ENCODE assay signal across 26 cellular contexts in the genomic region with DNA sequence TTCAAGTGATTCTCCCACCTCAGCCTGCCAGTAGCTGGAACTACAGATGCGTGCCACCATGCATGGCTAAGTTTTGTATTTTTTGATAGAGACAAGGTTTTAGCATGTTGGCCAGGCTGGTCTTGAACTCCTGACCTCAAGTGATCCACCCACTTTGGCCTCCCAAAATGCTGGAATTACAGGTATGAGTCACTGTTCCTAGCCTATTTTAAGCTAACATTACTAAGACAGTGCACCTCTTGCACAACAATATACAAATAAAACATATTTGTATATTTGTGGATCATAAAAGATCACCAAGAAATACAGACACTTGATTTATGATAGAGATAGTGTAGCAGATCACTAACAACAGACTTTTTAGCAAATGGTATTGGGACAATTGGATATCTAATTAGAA.
A peak's percentile ranks its signal among the peaks of the same experiment; 100 is the strongest.
DNase-seq lines count a peak whose midpoint lies in the region; ATAC-seq and TF ChIP-seq lines count a peak whose summit lies in the region.
"Had no signal": no experiment of that assay in that cellular context is flagged by ENCODE, and none has a peak within 500 bp of the region (broad histone marks: within the 10 kb centered on the region; RNA-seq: fewer than 3 reads in every experiment).

No MANE protein-coding gene starts in this region.

- no peak overlapping the region for H3K4me3 ChIP-seq in AG09309 (ENCODE audit: control insufficient read depth, low read depth, low read length)
- no peak overlapping the region for H3K4me3 ChIP-seq in adipocyte (ENCODE audit: low read length)
- H3K4me3 ChIP-seq in fibroblast of pulmonary artery (replicated peaks; ENCODE audit: low read depth, low read length), result no peak overlapping the region
- no peak overlapping the region for H3K4me3 ChIP-seq in MM.1S (ENCODE audit: low read length)
- H3K4me3 ChIP-seq in prostate gland, result no peak overlapping the region
- H3K4me3 ChIP-seq: HAP-1, lower lobe of right lung, mucosa of descending colon, transverse colon had no signal

- peak; percentile 27 for DNase-seq in AG09309 (ENCODE audit: low read depth)
- DNase-seq in HCEC 1CT, result peak; percentile 74
- DNase-seq in adipocyte (ENCODE audit: low read depth), result peak; percentile 66
- DNase-seq in fibroblast of pulmonary artery (ENCODE audit: low read depth), result peak; percentile 21
- DNase-seq in activated effector memory CD4-positive, alpha-beta T cell treated with Interleukin-2 at 50 U/mL for 16 hours, result no peak
- DNase-seq in MM.1S, result no peak
- no peak for DNase-seq in prostate gland (ENCODE audit: low spot score)
- DNase-seq: activated CD4-positive, alpha-beta T cell treated with anti-CD3 and anti-CD28 coated beads, Interleukin-2, amount 50 U/mL, for 1 hour; activated naive CD8-positive, alpha-beta T cell treated with anti-CD3 and anti-CD28 coated beads, Interleukin-2, amount 50 U/mL, for 24 hours; activated T-cell treated with anti-CD3 and anti-CD28 coated beads, Interleukin-2, amount 50 U/mL, for 4 hours; DMS153; effector CD8-positive, alpha-beta T cell; erythroblast; glutamatergic neuron; lower lobe of right lung; mucosa of descending colon; NCI-H1105 treated with DMSO at 0.1 percent for 48 hours; NCI-H1930; NCI-H526 treated with DMSO at 0.1 percent for 48 hours; small intestine; stimulated activated CD4-positive, alpha-beta T cell treated with anti-CD3 and anti-CD28 coated beads, Interleukin-1b, Interleukin-23, amount 100 ng/mL, for 48 hours; transverse colon had no signal

- ATAC-seq in GM21825 (IDR thresholded peaks at IDR 0.05; ENCODE audit: unreplicated experiment), result no peak
- ATAC-seq: activated naive CD8-positive, alpha-beta T cell treated with anti-CD3 and anti-CD28 coated beads, Interleukin-2, amount 50 U/mL, for 24 hours; activated T-cell treated with anti-CD3 and anti-CD28 coated beads, Interleukin-2, amount 50 U/mL, for 4 hours; lower lobe of right lung; mucosa of descending colon; natural killer cell treated with Interleukin-12 subunit alpha and Interleukin-12 subunit beta and Interleukin-15 and Interleukin-18, amount 100 ng/mL, for 72 hours; WTC11 had no signal

- intact Hi-C loops in prostate gland (cut with DNase I), result no loop called here

- TF ChIP-seq CTCF in AG09309 (IDR thresholded peaks at IDR 0.05; ENCODE audit: control insufficient read depth, insufficient read depth, low read depth, low read length, missing control alignments) (no peak), fibroblast of pulmonary artery (IDR thresholded peaks at IDR 0.05; ENCODE audit: low read length, missing control alignments) (no peak), MM.1S (IDR thresholded peaks at IDR 0.05; ENCODE audit: low read length) (no peak), prostate gland (IDR thresholded peaks at IDR 0.05) (no peak)

- no peaks in the 10 kb centered on the region for H3K79me2 ChIP-seq in MM.1S (ENCODE audit: low read length)

- H3K9me3 ChIP-seq in adipocyte (ENCODE audit: control insufficient read depth, low read length) (no peaks in the 10 kb centered on the region), MM.1S (replicated peaks; ENCODE audit: insufficient read depth, low read length) (no peaks in the 10 kb centered on the region), prostate gland (no peaks in the 10 kb centered on the region)
- H3K9me3 ChIP-seq: HAP-1, lower lobe of right lung, mucosa of descending colon, transverse colon had no signal

- no peaks in the 10 kb centered on the region for H3F3A ChIP-seq in MM.1S (ENCODE audit: insufficient read depth, low read length)

- H2AFZ ChIP-seq in MM.1S (ENCODE audit: low read length), result no peak overlapping the region

- H3K9ac ChIP-seq in adipocyte (ENCODE audit: low read length) (no peak overlapping the region), MM.1S (ENCODE audit: low read length) (no peak overlapping the region)

- WGBS in prostate gland, result 83% methylated on average over 1 of the region's 1 CpG

- H4K20me1 ChIP-seq in MM.1S (ENCODE audit: insufficient read depth, low read length), result no peaks in the 10 kb centered on the region

- no peaks in the 10 kb centered on the region for H3K27me3 ChIP-seq in adipocyte (replicated peaks; ENCODE audit: control insufficient read depth, insufficient read depth, low read length)
- H3K27me3 ChIP-seq in MM.1S (replicated peaks; ENCODE audit: insufficient read depth, low read length), result no peaks in the 10 kb centered on the region
- no peaks in the 10 kb centered on the region for H3K27me3 ChIP-seq in prostate gland (replicated peaks; ENCODE audit: insufficient read depth)
- H3K27me3 ChIP-seq: transverse colon had no signal

- TF ChIP-seq POLR2A in prostate gland (IDR thresholded peaks at IDR 0.05), result no peak

- H3K27ac ChIP-seq in MM.1S (ENCODE audit: low read length) (no peak overlapping the region), prostate gland (no peak overlapping the region)
- H3K27ac ChIP-seq: lower lobe of right lung, transverse colon had no signal

- H3K4me1 ChIP-seq in adipocyte (ENCODE audit: control insufficient read depth, insufficient read depth, low read length) (peaks cover 25% of the 10 kb centered on the region), MM.1S (ENCODE audit: low read length) (no peaks in the 10 kb centered on the region), prostate gland (replicated peaks) (no peaks in the 10 kb centered on the region)
- H3K4me1 ChIP-seq: HAP-1, lower lobe of right lung, transverse colon had no signal

- H3K36me3 ChIP-seq in adipocyte (ENCODE audit: control insufficient read depth, insufficient read depth, low read length, severe bottlenecking) (no peaks in the 10 kb centered on the region), MM.1S (replicated peaks; ENCODE audit: insufficient read depth, low read length) (no peaks in the 10 kb centered on the region), prostate gland (no peaks in the 10 kb centered on the region)
- H3K36me3 ChIP-seq: HAP-1, lower lobe of right lung, transverse colon had no signal

- no peak overlapping the region for H3K4me2 ChIP-seq in MM.1S (ENCODE audit: low read depth, low read length)

- no peaks in the 10 kb centered on the region for H3K9me2 ChIP-seq in MM.1S (replicated peaks; ENCODE audit: insufficient read depth, low read length)

Comparison
In these comparisons a context has a peak if more than half of its experiments do, and no peak if none do; other contexts are left out.
1. DNase-seq: peak in AG09309 (single experiment), HCEC 1CT (single experiment), adipocyte (single experiment) and fibroblast of pulmonary artery (single experiment); none in activated effector memory CD4-positive, alpha-beta T cell treated with Interleukin-2 at 50 U/mL for 16 hours (single experiment), MM.1S (single experiment) and prostate gland (single experiment).